1 cellular context compared by ENCODE assay signal in the genomic region with DNA sequence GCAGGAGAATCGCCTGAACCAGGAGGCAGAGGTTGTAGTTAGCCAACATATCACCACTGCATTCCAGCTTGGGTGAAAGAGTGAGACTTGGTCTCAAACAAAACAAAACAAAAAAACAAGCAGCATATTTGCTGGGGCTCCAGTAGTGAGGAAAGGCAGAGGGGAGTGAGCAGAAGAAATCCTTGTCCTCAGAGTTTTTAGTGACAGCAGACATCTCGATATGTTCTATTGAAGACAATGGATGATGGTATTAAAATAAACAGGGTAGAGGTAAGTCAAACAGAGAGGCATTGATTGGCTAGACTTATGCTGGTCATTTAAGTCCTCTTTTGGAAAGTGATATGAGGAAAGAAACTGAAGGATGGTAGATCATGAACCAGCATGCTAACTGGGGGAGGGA.
TF ChIP-seq lines count a peak whose summit lies in the region.

No MANE protein-coding gene starts in this region.

TF ChIP-seq in GM12878, 131 proteins besides CTCF, POLR2A, EP300 and RAD21:
- TF ChIP-seq SRF (IDR thresholded peaks at IDR 0.05; ENCODE audit: low read depth in 2 of 2, low read length in 2 of 2) (no peak), CBX5 (IDR thresholded peaks at IDR 0.05; ENCODE audit: low read depth) (peak; percentile 91)
